ENCODE assay signal across 33 cellular contexts in genomic region chr5:22644859-22645258, GRCh38.
"Had no signal": no experiment of that assay in that cellular context is flagged by ENCODE, and none has a peak within 500 bp of the region (broad histone marks: within the 10 kb centered on the region; RNA-seq: fewer than 3 reads in every experiment).

No MANE protein-coding gene starts in this region.

- DNase-seq: activated B cell treated with CpG ODN at 0.5 μM for 24 hours; activated CD4-positive, alpha-beta memory T cell treated with anti-CD3 and anti-CD28 coated beads for 36 hours; activated CD4-positive, alpha-beta T cell treated with anti-CD3 and anti-CD28 coated beads for 4 hours; activated CD4-positive, alpha-beta T cell treated with anti-CD3 and anti-CD28 coated beads, Interleukin-2, amount 10 ng/mL, durations not matched to agents 24 days and 14 days; activated CD4-positive, alpha-beta T cell treated with anti-CD3 and anti-CD28 coated beads, Interleukin-2, amount 50 U/mL, for 1 hour; activated CD4-positive, alpha-beta T cell treated with anti-CD3 and anti-CD28 coated beads, Interleukin-2, amount 50 U/mL, for 4 hours; activated CD4-positive, CD25-positive, alpha-beta regulatory T cell treated with anti-CD3 and anti-CD28 coated beads, Interleukin-2, amount 50 U/mL, for 72 hours; activated CD8-positive, alpha-beta memory T cell treated with anti-CD3 and anti-CD28 coated beads, Interleukin-2, amount 50 U/mL, for 4 hours; activated CD8-positive, alpha-beta T cell treated with anti-CD3 and anti-CD28 coated beads for 36 hours; activated effector memory CD4-positive, alpha-beta T cell treated with anti-CD3 and anti-CD28 coated beads, Interleukin-2, amount 50 U/mL, for 16 hours; activated gamma-delta T cell treated with Interleukin-2 at 50 U/mL for 16 hours; activated naive CD4-positive, alpha-beta T cell; activated naive CD4-positive, alpha-beta T cell treated with anti-CD3 and anti-CD28 coated beads for 36 hours; activated naive CD4-positive, alpha-beta T cell treated with anti-CD3 and anti-CD28 coated beads, Interleukin-2, amount 50 U/mL, for 16 hours; activated naive CD8-positive, alpha-beta T cell treated with anti-CD3 and anti-CD28 coated beads for 36 hours; activated T-cell treated with anti-CD3 and anti-CD28 coated beads for 4 hours; activated T-cell treated with anti-CD3 and anti-CD28 coated beads, Interleukin-2, amount 50 U/mL, for 1 hour; activated T-cell treated with anti-CD3 and anti-CD28 coated beads, Interleukin-2, amount 50 U/mL, for 4 hours; activated T-cell treated with anti-CD3 and anti-CD28 coated beads, Interleukin-2, amount 50 U/mL, for 72 hours; amygdala; anterior cingulate cortex; caudate nucleus; cerebellar nuclear complex; T-helper 1 cell; T-helper 2 cell; T-helper 9 cell had no signal

- H3K4me1 ChIP-seq: ascending aorta had no signal

- FAIRE-seq: bronchial epithelial cell, TTC549 had no signal

- H3K4me3 ChIP-seq: ascending aorta, cardiac muscle cell had no signal

- H3K9me3 ChIP-seq: ascending aorta had no signal

- H3K27ac ChIP-seq: ascending aorta, cardiac muscle cell, VCaP had no signal

- H3K27me3 ChIP-seq: ascending aorta, cardiac muscle cell had no signal

- ATAC-seq: activated CD8-positive, alpha-beta T cell treated with anti-CD3 and anti-CD28 coated beads for 36 hours; activated naive CD4-positive, alpha-beta T cell treated with anti-CD3 and anti-CD28 coated beads, Interleukin-2, amount 50 U/mL, for 72 hours; activated T-cell treated with anti-CD3 and anti-CD28 coated beads, Interleukin-2, amount 50 U/mL, for 4 hours; activated T-cell treated with anti-CD3 and anti-CD28 coated beads, Interleukin-2, amount 50 U/mL, for 72 hours; activated T-helper 17 cell treated with anti-CD3 and anti-CD28 coated beads, Interleukin-2, amount 50 U/mL, for 72 hours had no signal

- H3K36me3 ChIP-seq: ascending aorta, cardiac muscle cell had no signal
